ENCODE assay signal across 1 cellular context in the genomic region with DNA sequence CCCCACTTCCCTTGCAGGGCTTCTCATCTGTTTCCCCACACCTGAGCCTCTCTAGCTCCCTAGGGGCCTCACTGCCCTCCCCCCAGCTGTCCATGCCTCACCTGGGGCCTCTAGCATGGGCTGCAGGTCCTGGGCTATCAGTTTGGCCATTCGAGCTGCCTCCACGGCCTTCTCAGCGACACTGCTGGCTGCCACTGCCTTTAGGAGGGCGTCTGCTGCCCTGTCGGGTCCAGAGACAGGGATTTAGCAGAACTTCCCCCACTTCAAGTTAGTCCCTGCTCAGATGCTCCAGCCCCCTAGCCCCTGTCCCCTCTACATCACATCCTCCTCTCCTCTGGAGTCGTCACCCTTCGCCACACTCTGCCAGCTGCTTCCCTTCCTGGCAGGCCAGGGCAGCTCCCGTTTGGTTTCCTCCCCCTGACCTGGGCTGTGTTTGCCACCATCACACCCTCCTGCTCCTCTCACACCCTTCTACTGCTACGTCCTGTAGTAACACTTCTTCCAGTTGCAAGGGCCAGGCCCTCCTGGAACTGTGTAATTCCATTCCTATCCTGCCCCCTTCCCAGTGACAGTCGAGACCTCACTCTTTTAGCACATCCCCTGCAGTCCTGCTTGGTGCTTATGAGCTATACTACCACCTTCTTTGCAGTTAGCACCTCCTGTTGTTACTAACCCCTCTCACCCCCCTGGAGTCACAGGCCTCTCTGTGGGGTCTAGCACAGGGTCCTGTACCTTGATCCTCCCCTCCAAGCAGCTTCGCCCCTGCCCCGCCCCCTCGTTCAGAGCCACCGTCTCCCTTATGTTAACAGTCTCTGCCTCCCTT.
TF ChIP-seq lines count a peak whose summit lies in the region.

No MANE protein-coding gene starts in this region.

TF ChIP-seq in HepG2, 621 proteins besides CTCF, POLR2A, EP300 and RAD21 (continued from another document and continues in another):
- TF ChIP-seq ETV5 (CRISPR knock-in tag; IDR thresholded peaks at IDR 0.05; ENCODE audit: borderline replicate concordance) (no peak), ZNF264 (CRISPR knock-in tag; IDR thresholded peaks at IDR 0.05) (no peak), ZNF747 (CRISPR knock-in tag; IDR thresholded peaks at IDR 0.05; ENCODE audit: borderline replicate concordance) (no peak), MBD4 (IDR thresholded peaks at IDR 0.05; ENCODE audit: borderline replicate concordance, low read length) (no peak), IKZF4 (CRISPR knock-in tag; IDR thresholded peaks at IDR 0.05; ENCODE audit: borderline replicate concordance, low read depth, not compliant biosample characterization) (peak; percentile 26), RNF2 (conservative IDR thresholded peaks at IDR 0.05; ENCODE audit: low read depth) (no peak), U2AF1 (optimal IDR thresholded peaks at IDR 0.05; ENCODE audit: low read depth, low read length) (no peak), MAFG (CRISPR knock-in tag; IDR thresholded peaks at IDR 0.05) (no peak), STAT5B (CRISPR knock-in tag; IDR thresholded peaks at IDR 0.05) (no peak), ZNF12 (CRISPR knock-in tag; IDR thresholded peaks at IDR 0.05) (no peak), GZF1 (CRISPR knock-in tag; IDR thresholded peaks at IDR 0.05) (0 out of 2 replicates have a peak, but pooled peaks have one; percentile 14), HOXA9 (CRISPR knock-in tag; IDR thresholded peaks at IDR 0.05; ENCODE audit: borderline replicate concordance) (no peak), ZNF724P (CRISPR knock-in tag; IDR thresholded peaks at IDR 0.05; ENCODE audit: borderline replicate concordance) (0 out of 2 replicates have a peak, but pooled peaks have one; percentile 47), PPARG (CRISPR knock-in tag; conservative IDR thresholded peaks at IDR 0.05) (no peak), PCBP2 (optimal IDR thresholded peaks at IDR 0.05; ENCODE audit: low read depth, low read length, poor library complexity, severe bottlenecking) (no peak), NAIF1 (CRISPR knock-in tag; IDR thresholded peaks at IDR 0.05; ENCODE audit: borderline replicate concordance) (no peak), MAF1 (CRISPR knock-in tag; IDR thresholded peaks at IDR 0.05; ENCODE audit: borderline replicate concordance) (no peak), DNMT3B (CRISPR knock-in tag; conservative IDR thresholded peaks at IDR 0.05) (no peak), ZNF878 (CRISPR knock-in tag; IDR thresholded peaks at IDR 0.05) (no peak), BHLHE40 (IDR thresholded peaks at IDR 0.05; ENCODE audit: low read length) (no peak), ZKSCAN1 (IDR thresholded peaks at IDR 0.05; ENCODE audit: low read length) (no peak), NONO (IDR thresholded peaks at IDR 0.05) (no peak), NONO (CRISPR knock-in tag; conservative IDR thresholded peaks at IDR 0.05) (peak; percentile 17; the same call in 1 of the 2 replicates), FIP1L1 (IDR thresholded peaks at IDR 0.05; ENCODE audit: borderline replicate concordance, insufficient read depth, low read depth, low read length) (no peak), RELA (CRISPR knock-in tag; IDR thresholded peaks at IDR 0.05) (no peak), GABPB1 (CRISPR knock-in tag; IDR thresholded peaks at IDR 0.05) (no peak), MED1 (CRISPR knock-in tag; IDR thresholded peaks at IDR 0.05) (no peak), ZNF83 (CRISPR knock-in tag; IDR thresholded peaks at IDR 0.05; ENCODE audit: borderline replicate concordance) (no peak), TMF1 (CRISPR knock-in tag; IDR thresholded peaks at IDR 0.05; ENCODE audit: low read depth) (no peak), MIER3 (CRISPR knock-in tag; IDR thresholded peaks at IDR 0.05; ENCODE audit: borderline replicate concordance) (no peak), ZMYM3 (CRISPR knock-in tag; IDR thresholded peaks at IDR 0.05) (no peak), KAT8 (CRISPR knock-in tag; IDR thresholded peaks at IDR 0.05) (no peak)
- TF ChIP-seq, protein P1, sequence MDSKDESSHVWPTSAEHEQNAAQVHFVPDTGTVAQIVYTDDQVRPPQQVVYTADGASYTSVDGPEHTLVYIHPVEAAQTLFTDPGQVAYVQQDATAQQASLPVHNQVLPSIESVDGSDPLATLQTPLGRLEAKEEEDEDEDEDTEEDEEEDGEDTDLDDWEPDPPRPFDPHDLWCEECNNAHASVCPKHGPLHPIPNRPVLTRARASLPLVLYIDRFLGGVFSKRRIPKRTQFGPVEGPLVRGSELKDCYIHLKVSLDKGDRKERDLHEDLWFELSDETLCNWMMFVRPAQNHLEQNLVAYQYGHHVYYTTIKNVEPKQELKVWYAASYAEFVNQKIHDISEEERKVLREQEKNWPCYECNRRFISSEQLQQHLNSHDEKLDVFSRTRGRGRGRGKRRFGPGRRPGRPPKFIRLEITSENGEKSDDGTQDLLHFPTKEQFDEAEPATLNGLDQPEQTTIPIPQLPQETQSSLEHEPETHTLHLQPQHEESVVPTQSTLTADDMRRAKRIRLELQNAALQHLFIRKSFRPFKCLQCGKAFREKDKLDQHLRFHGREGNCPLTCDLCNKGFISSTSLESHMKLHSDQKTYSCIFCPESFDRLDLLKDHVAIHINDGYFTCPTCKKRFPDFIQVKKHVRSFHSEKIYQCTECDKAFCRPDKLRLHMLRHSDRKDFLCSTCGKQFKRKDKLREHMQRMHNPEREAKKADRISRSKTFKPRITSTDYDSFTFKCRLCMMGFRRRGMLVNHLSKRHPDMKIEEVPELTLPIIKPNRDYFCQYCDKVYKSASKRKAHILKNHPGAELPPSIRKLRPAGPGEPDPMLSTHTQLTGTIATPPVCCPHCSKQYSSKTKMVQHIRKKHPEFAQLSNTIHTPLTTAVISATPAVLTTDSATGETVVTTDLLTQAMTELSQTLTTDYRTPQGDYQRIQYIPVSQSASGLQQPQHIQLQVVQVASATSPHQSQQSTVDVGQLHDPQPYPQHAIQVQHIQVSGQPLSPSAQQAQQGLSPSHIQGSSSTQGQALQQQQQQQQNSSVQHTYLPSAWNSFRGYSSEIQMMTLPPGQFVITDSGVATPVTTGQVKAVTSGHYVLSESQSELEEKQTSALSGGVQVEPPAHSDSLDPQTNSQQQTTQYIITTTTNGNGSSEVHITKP (CRISPR knock-in tag; IDR thresholded peaks at IDR 0.05; ENCODE audit: low read depth) = no peak
- TF ChIP-seq, protein P2, sequence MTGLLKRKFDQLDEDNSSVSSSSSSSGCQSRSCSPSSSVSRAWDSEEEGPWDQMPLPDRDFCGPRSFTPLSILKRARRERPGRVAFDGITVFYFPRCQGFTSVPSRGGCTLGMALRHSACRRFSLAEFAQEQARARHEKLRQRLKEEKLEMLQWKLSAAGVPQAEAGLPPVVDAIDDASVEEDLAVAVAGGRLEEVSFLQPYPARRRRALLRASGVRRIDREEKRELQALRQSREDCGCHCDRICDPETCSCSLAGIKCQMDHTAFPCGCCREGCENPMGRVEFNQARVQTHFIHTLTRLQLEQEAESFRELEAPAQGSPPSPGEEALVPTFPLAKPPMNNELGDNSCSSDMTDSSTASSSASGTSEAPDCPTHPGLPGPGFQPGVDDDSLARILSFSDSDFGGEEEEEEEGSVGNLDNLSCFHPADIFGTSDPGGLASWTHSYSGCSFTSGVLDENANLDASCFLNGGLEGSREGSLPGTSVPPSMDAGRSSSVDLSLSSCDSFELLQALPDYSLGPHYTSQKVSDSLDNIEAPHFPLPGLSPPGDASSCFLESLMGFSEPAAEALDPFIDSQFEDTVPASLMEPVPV (CRISPR knock-in tag; IDR thresholded peaks at IDR 0.05) = no peak
- TF ChIP-seq, protein P3, sequence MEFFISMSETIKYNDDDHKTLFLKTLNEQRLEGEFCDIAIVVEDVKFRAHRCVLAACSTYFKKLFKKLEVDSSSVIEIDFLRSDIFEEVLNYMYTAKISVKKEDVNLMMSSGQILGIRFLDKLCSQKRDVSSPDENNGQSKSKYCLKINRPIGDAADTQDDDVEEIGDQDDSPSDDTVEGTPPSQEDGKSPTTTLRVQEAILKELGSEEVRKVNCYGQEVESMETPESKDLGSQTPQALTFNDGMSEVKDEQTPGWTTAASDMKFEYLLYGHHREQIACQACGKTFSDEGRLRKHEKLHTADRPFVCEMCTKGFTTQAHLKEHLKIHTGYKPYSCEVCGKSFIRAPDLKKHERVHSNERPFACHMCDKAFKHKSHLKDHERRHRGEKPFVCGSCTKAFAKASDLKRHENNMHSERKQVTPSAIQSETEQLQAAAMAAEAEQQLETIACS (CRISPR knock-in tag; IDR thresholded peaks at IDR 0.05) = no peak
- TF ChIP-seq, protein P4, sequence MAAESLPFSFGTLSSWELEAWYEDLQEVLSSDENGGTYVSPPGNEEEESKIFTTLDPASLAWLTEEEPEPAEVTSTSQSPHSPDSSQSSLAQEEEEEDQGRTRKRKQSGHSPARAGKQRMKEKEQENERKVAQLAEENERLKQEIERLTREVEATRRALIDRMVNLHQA (CRISPR knock-in tag; IDR thresholded peaks at IDR 0.05) = no peak
- TF ChIP-seq, protein P5, sequence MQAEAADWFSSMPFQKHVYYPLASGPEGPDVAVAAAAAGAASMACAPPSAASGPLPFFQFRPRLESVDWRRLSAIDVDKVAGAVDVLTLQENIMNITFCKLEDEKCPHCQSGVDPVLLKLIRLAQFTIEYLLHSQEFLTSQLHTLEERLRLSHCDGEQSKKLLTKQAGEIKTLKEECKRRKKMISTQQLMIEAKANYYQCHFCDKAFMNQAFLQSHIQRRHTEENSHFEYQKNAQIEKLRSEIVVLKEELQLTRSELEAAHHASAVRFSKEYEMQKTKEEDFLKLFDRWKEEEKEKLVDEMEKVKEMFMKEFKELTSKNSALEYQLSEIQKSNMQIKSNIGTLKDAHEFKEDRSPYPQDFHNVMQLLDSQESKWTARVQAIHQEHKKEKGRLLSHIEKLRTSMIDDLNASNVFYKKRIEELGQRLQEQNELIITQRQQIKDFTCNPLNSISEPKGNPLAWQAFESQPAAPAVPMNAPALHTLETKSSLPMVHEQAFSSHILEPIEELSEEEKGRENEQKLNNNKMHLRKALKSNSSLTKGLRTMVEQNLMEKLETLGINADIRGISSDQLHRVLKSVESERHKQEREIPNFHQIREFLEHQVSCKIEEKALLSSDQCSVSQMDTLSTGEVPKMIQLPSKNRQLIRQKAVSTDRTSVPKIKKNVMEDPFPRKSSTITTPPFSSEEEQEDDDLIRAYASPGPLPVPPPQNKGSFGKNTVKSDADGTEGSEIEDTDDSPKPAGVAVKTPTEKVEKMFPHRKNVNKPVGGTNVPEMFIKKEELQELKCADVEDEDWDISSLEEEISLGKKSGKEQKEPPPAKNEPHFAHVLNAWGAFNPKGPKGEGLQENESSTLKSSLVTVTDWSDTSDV (CRISPR knock-in tag; IDR thresholded peaks at IDR 0.05) = no peak
- TF ChIP-seq, protein P6, sequence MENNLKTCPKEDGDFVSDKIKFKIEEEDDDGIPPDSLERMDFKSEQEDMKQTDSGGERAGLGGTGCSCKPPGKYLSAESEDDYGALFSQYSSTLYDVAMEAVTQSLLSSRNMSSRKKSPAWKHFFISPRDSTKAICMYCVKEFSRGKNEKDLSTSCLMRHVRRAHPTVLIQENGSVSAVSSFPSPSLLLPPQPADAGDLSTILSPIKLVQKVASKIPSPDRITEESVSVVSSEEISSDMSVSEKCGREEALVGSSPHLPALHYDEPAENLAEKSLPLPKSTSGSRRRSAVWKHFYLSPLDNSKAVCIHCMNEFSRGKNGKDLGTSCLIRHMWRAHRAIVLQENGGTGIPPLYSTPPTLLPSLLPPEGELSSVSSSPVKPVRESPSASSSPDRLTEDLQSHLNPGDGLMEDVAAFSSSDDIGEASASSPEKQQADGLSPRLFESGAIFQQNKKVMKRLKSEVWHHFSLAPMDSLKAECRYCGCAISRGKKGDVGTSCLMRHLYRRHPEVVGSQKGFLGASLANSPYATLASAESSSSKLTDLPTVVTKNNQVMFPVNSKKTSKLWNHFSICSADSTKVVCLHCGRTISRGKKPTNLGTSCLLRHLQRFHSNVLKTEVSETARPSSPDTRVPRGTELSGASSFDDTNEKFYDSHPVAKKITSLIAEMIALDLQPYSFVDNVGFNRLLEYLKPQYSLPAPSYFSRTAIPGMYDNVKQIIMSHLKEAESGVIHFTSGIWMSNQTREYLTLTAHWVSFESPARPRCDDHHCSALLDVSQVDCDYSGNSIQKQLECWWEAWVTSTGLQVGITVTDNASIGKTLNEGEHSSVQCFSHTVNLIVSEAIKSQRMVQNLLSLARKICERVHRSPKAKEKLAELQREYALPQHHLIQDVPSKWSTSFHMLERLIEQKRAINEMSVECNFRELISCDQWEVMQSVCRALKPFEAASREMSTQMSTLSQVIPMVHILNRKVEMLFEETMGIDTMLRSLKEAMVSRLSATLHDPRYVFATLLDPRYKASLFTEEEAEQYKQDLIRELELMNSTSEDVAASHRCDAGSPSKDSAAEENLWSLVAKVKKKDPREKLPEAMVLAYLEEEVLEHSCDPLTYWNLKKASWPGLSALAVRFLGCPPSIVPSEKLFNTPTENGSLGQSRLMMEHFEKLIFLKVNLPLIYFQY (CRISPR knock-in tag; IDR thresholded peaks at IDR 0.05; ENCODE audit: borderline replicate concordance) = no peak
- TF ChIP-seq, protein P7, sequence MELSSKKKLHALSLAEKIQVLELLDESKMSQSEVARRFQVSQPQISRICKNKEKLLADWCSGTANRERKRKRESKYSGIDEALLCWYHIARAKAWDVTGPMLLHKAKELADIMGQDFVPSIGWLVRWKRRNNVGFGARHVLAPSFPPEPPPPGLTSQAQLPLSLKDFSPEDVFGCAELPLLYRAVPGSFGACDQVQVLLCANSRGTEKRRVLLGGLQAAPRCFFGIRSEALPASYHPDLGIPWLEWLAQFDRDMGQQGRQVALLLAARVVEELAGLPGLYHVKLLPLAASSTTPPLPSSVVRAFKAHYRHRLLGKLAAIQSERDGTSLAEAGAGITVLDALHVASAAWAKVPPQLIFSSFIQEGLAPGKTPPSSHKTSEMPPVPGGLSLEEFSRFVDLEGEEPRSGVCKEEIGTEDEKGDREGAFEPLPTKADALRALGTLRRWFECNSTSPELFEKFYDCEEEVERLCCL (CRISPR knock-in tag; IDR thresholded peaks at IDR 0.05; ENCODE audit: borderline replicate concordance) = no peak
- TF ChIP-seq, protein P8, sequence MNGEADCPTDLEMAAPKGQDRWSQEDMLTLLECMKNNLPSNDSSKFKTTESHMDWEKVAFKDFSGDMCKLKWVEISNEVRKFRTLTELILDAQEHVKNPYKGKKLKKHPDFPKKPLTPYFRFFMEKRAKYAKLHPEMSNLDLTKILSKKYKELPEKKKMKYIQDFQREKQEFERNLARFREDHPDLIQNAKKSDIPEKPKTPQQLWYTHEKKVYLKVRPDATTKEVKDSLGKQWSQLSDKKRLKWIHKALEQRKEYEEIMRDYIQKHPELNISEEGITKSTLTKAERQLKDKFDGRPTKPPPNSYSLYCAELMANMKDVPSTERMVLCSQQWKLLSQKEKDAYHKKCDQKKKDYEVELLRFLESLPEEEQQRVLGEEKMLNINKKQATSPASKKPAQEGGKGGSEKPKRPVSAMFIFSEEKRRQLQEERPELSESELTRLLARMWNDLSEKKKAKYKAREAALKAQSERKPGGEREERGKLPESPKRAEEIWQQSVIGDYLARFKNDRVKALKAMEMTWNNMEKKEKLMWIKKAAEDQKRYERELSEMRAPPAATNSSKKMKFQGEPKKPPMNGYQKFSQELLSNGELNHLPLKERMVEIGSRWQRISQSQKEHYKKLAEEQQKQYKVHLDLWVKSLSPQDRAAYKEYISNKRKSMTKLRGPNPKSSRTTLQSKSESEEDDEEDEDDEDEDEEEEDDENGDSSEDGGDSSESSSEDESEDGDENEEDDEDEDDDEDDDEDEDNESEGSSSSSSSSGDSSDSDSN (CRISPR knock-in tag; IDR thresholded peaks at IDR 0.05) = 0 out of 2 replicates have a peak, but pooled peaks have one; percentile 39
- TF ChIP-seq, protein P9, sequence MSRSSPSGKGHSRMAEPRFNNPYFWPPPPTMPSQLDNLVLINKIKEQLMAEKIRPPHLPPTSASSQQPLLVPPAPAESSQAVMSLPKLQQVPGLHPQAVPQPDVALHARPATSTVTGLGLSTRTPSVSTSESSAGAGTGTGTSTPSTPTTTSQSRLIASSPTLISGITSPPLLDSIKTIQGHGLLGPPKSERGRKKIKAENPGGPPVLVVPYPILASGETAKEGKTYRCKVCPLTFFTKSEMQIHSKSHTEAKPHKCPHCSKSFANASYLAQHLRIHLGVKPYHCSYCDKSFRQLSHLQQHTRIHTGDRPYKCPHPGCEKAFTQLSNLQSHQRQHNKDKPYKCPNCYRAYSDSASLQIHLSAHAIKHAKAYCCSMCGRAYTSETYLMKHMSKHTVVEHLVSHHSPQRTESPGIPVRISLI (CRISPR knock-in tag; IDR thresholded peaks at IDR 0.05; ENCODE audit: borderline replicate concordance) = no peak
